ENCODE assay signal across 19 cellular contexts in the genomic region with DNA sequence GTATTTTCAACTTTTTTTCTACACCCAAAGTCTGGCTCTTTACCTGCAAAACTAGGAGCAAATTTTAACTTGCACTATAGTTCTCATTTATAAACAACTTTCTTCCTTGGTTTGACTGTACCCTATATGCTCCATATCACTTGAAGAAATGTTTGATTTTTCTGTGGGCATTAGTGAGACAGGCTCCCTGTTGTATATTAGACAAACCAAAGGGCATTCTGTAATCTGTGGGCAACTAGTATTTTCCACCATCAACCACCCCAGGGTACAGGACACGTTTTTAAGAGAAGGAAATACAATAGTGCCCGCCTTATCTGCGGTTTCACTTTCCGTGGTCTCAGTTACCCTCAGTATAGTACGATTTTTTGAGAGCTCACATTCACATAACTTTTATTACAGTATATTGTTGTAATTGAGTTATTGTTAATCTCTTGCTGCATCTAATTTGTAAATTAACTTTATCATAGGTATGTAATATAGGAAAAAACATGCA.
DNase-seq lines count a peak whose midpoint lies in the region; ATAC-seq, FAIRE-seq and TF ChIP-seq lines count a peak whose summit lies in the region.
"Had no signal": no experiment of that assay in that cellular context is flagged by ENCODE, and none has a peak within 500 bp of the region (broad histone marks: within the 10 kb centered on the region; RNA-seq: fewer than 3 reads in every experiment).

No MANE protein-coding gene starts in this region.

- H3K36me3 Mint-ChIP-seq in activated CD8-positive, alpha-beta T cell treated with anti-CD3 and anti-CD28 coated beads for 36 hours (ENCODE audit: low read depth), result peaks cover 23% of the 10 kb centered on the region
- H3K36me3 Mint-ChIP-seq in activated CD8-positive, alpha-beta T cell treated with anti-CD3 and anti-CD28 coated beads, Interleukin-2, amount 10 ng/mL, durations not matched to agents 7 days and 5 days (ENCODE audit: low read depth), result peaks cover 29% of the 10 kb centered on the region

- H3K27me3 ChIP-seq in GM12878 (replicated peaks in 1 of 2; ENCODE audit: control insufficient read depth in 2 of 2, insufficient read depth in 2 of 2, low read length in 1 of 2) (no peaks in the 10 kb centered on the region), neutrophil (no peaks in the 10 kb centered on the region)
- H3K27me3 ChIP-seq: BLaER1 treated with 17β-estradiol and CSF1 and Interleukin-3, amounts not matched to agents 10 nM and 100 nM had no signal

- ATAC-seq in activated CD8-positive, alpha-beta T cell treated with anti-CD3 and anti-CD28 coated beads for 36 hours, result no peak
- no peak for ATAC-seq in activated CD8-positive, alpha-beta T cell treated with anti-CD3 and anti-CD28 coated beads, Interleukin-2, amount 10 ng/mL, durations not matched to agents 7 days and 5 days
- ATAC-seq in GM12878 (no peak), GM18870 (IDR thresholded peaks at IDR 0.05; ENCODE audit: unreplicated experiment) (no peak)

- no peaks in the 10 kb centered on the region for H3K27me3 Mint-ChIP-seq in activated CD8-positive, alpha-beta T cell treated with anti-CD3 and anti-CD28 coated beads for 36 hours
- H3K27me3 Mint-ChIP-seq in activated CD8-positive, alpha-beta T cell treated with anti-CD3 and anti-CD28 coated beads, Interleukin-2, amount 10 ng/mL, durations not matched to agents 7 days and 5 days (ENCODE audit: low read depth), result no peaks in the 10 kb centered on the region
- H3K27me3 Mint-ChIP-seq: CD4-positive, CD25-positive, alpha-beta regulatory T cell had no signal

- no peak for TF ChIP-seq RAD21 in GM12878 (IDR thresholded peaks at IDR 0.05; ENCODE audit: insufficient read depth, low read depth, low read length)

- H2AFZ ChIP-seq in GM12878 (ENCODE audit: control insufficient read depth, low read depth, low read length), result no peak overlapping the region

- H3K27ac ChIP-seq in KOPT-K1 (ENCODE audit: low read depth, low read length, poor library complexity, severe bottlenecking) (peak overlapping the region; percentile 35), GM12878 (ENCODE audit: control insufficient read depth, insufficient read depth) (no peak overlapping the region), neutrophil (peak overlapping the region; percentile 45)
- H3K27ac ChIP-seq: BLaER1 treated with 17β-estradiol and CSF1 and Interleukin-3, amounts not matched to agents 10 nM and 100 nM had no signal

- RAD21 ChIA-PET in GM12878 (lab: Charles Lee; ENCODE audit: unreplicated experiment), result no interaction called here

- no peaks in the 10 kb centered on the region for H4K20me1 ChIP-seq in GM12878 (ENCODE audit: control insufficient read depth, insufficient read depth)

- WGBS in GM12878 (ENCODE audit: insufficient coverage, insufficient replicate concordance, low lambda C conversion rate, missing lambda C conversion rate), result 67% methylated on average over 5 of the region's 5 CpGs

- H3K9me3 ChIP-seq in KOPT-K1 (ENCODE audit: insufficient read depth, low read length, poor library complexity, severe bottlenecking) (no peaks in the 10 kb centered on the region), GM12878 (replicated peaks; ENCODE audit: control insufficient read depth, insufficient read depth, low read length) (no peaks in the 10 kb centered on the region), neutrophil (no peaks in the 10 kb centered on the region)
- H3K9me3 ChIP-seq: BLaER1 treated with 17β-estradiol and CSF1 and Interleukin-3, amounts not matched to agents 10 nM and 100 nM had no signal

- in situ Hi-C loops in GM12878 (cut with MboI), result no loop called here

- H3K36me3 ChIP-seq in KOPT-K1 (ENCODE audit: insufficient read depth, low read length) (peaks cover 16% of the 10 kb centered on the region; the same call in 1 of the 2 replicates), GM12878 (ENCODE audit: control insufficient read depth in 2 of 2, insufficient read depth in 2 of 2, low read length in 1 of 2) (peaks cover 3 to 14% of the 10 kb centered on the region in 2 experiments), neutrophil (peaks cover 22% of the 10 kb centered on the region)

- peaks cover 2% of the 10 kb centered on the region for H3K79me2 ChIP-seq in GM12878 (ENCODE audit: control insufficient read depth, insufficient read depth, low read length)

- TF ChIP-seq POLR2A in GM12878 (IDR thresholded peaks at IDR 0.05; ENCODE audit: low read depth, low read length) (no peak), erythroblast (IDR thresholded peaks at IDR 0.05; ENCODE audit: low read length) (no peak)

- H3K4me1 ChIP-seq in GM12878 (ENCODE audit: control insufficient read depth, insufficient read depth, low read length), result no peaks in the 10 kb centered on the region
- peaks cover 25 to 39% of the 10 kb centered on the region in 2 experiments for H3K4me1 ChIP-seq in neutrophil (ENCODE audit: control insufficient read depth in 1 of 2, insufficient read depth in 1 of 2, low read depth in 1 of 2, low read length in 1 of 2)

- intact Hi-C loops in activated CD8-positive, alpha-beta T cell treated with anti-CD3 and anti-CD28 coated beads for 36 hours (cut with micrococcal nuclease), result no loop called here
- intact Hi-C loops in GM12878 (cut with micrococcal nuclease; ENCODE audit: unreplicated experiment), result no loop called here

- H3K9ac ChIP-seq in GM12878 (ENCODE audit: control insufficient read depth, insufficient read depth, low read length), result no peak overlapping the region
- H3K9ac ChIP-seq: BLaER1 treated with 17β-estradiol and CSF1 and Interleukin-3, amounts not matched to agents 10 nM and 100 nM had no signal

- TF ChIP-seq CTCF in activated CD8-positive, alpha-beta T cell treated with anti-CD3 and anti-CD28 coated beads for 36 hours (IDR thresholded peaks at IDR 0.05), result no peak
- no peak for TF ChIP-seq CTCF in GM12878 (IDR thresholded peaks at IDR 0.05 in 2 of 3, conservative IDR thresholded peaks at IDR 0.05 in 1 of 3; ENCODE audit: control insufficient read depth in 2 of 3, extremely low read depth in 1 of 3, insufficient read depth in 1 of 3, low read depth in 3 of 3, low read length in 3 of 3)
- TF ChIP-seq CTCF in neutrophil (IDR thresholded peaks at IDR 0.05), result no peak

- no peak for TF ChIP-seq EP300 in GM12878 (IDR thresholded peaks at IDR 0.05; ENCODE audit: borderline replicate concordance in 1 of 2, control insufficient read depth in 1 of 2, low read depth in 2 of 2, low read length in 2 of 2)

- no peak overlapping the region for H3K4me3 Mint-ChIP-seq in activated CD8-positive, alpha-beta T cell treated with anti-CD3 and anti-CD28 coated beads for 36 hours
- no peak overlapping the region for H3K4me3 Mint-ChIP-seq in activated CD8-positive, alpha-beta T cell treated with anti-CD3 and anti-CD28 coated beads, Interleukin-2, amount 10 ng/mL, durations not matched to agents 7 days and 5 days
- H3K4me3 Mint-ChIP-seq: CD4-positive, CD25-positive, alpha-beta regulatory T cell; HFFc6 had no signal

- no peak for FAIRE-seq in GM12878 (lab: Jason Lieb, UNC)
- FAIRE-seq: G401.6 had no signal

- H3K4me3 ChIP-seq in GM12878, result no peak overlapping the region
- H3K4me3 ChIP-seq in neutrophil (ENCODE audit: low read depth in 1 of 2, low read length in 1 of 2), result no peak overlapping the region
- H3K4me3 ChIP-seq: BLaER1 treated with 17β-estradiol and CSF1 and Interleukin-3, amounts not matched to agents 10 nM and 100 nM had no signal

- DNase-seq in activated CD8-positive, alpha-beta T cell treated with anti-CD3 and anti-CD28 coated beads for 36 hours, result no peak
- DNase-seq in activated CD8-positive, alpha-beta T cell treated with anti-CD3 and anti-CD28 coated beads, Interleukin-2, amount 10 ng/mL, durations not matched to agents 7 days and 5 days, result no peak
- DNase-seq in GM12878 (ENCODE audit: low read depth, low spot score), result no peak
- no peak for DNase-seq in NCI-H1694 (lab: John Stamatoyannopoulos, UW)
- DNase-seq in erythroblast (lab: John Stamatoyannopoulos, UW), result no peak
- DNase-seq: 8988T, ACHN, Calu3, DMS 273 treated with DMSO at 0.1 percent for 48 hours, DMS79, EL, HCEC 1CT, HFFc6 had no signal

- CTCF ChIA-PET in activated CD8-positive, alpha-beta T cell treated with anti-CD3 and anti-CD28 coated beads for 36 hours (lab: Charles Lee), result no interaction called here
- CTCF ChIA-PET in activated CD8-positive, alpha-beta T cell treated with anti-CD3 and anti-CD28 coated beads, Interleukin-2, amount 10 ng/mL, durations not matched to agents 7 days and 5 days (lab: Charles Lee), result no interaction called here
- CTCF ChIA-PET in GM12878 (lab: Yijun Ruan, JAX), result interaction anchor here (0.9 kb wide), 1 partner anchor 78 kb away, joined by 3 read pairs; no protein-coding TSS in a partner anchor

- POLR2A ChIA-PET in activated CD8-positive, alpha-beta T cell treated with anti-CD3 and anti-CD28 coated beads for 36 hours (lab: Charles Lee), result no interaction called here
- POLR2A ChIA-PET in activated CD8-positive, alpha-beta T cell treated with anti-CD3 and anti-CD28 coated beads, Interleukin-2, amount 10 ng/mL, durations not matched to agents 7 days and 5 days (lab: Charles Lee), result no interaction called here
- POLR2A ChIA-PET in GM12878 (lab: Charles Lee), result no interaction called here

- no TSS peak for BruUV-seq in GM12878 (replicated peaks; lab: Mats Ljungman, UMichigan)

- H3K27ac Mint-ChIP-seq in activated CD8-positive, alpha-beta T cell treated with anti-CD3 and anti-CD28 coated beads for 36 hours, result peak overlapping the region; percentile 38
- H3K27ac Mint-ChIP-seq in activated CD8-positive, alpha-beta T cell treated with anti-CD3 and anti-CD28 coated beads, Interleukin-2, amount 10 ng/mL, durations not matched to agents 7 days and 5 days, result no peak overlapping the region
- H3K27ac Mint-ChIP-seq: HFFc6 had no signal

- no peaks in the 10 kb centered on the region for H3K9me3 Mint-ChIP-seq in activated CD8-positive, alpha-beta T cell treated with anti-CD3 and anti-CD28 coated beads for 36 hours
- no peaks in the 10 kb centered on the region for H3K9me3 Mint-ChIP-seq in activated CD8-positive, alpha-beta T cell treated with anti-CD3 and anti-CD28 coated beads, Interleukin-2, amount 10 ng/mL, durations not matched to agents 7 days and 5 days (ENCODE audit: insufficient read depth)
- H3K9me3 Mint-ChIP-seq: HFFc6 had no signal

- H3K4me2 ChIP-seq in GM12878 (ENCODE audit: control insufficient read depth, insufficient read depth), result no peak overlapping the region

- H3K4me1 Mint-ChIP-seq in activated CD8-positive, alpha-beta T cell treated with anti-CD3 and anti-CD28 coated beads for 36 hours (ENCODE audit: low read depth), result peaks cover 7% of the 10 kb centered on the region
- peaks cover 10% of the 10 kb centered on the region for H3K4me1 Mint-ChIP-seq in activated CD8-positive, alpha-beta T cell treated with anti-CD3 and anti-CD28 coated beads, Interleukin-2, amount 10 ng/mL, durations not matched to agents 7 days and 5 days (ENCODE audit: low read depth)

- SMC1A ChIA-PET in GM12878 (lab: Charles Lee; ENCODE audit: uncharacterized antibody, unreplicated experiment), result interaction anchor here (0.9 to 8.9 kb wide), 2 partner anchors 15 to 117 kb away, joined by 3 to 83 read pairs; no protein-coding TSS in a partner anchor

TF ChIP-seq in GM12878, 131 proteins besides CTCF, POLR2A, EP300 and RAD21 (continues in another document):
- TF ChIP-seq CBX3 (IDR thresholded peaks at IDR 0.05; ENCODE audit: borderline replicate concordance, low read depth), result no peak
- TF ChIP-seq RUNX3 (IDR thresholded peaks at IDR 0.05; ENCODE audit: low read length), result no peak; the same call in 1 of the 2 replicates
